Comparison of ENCODE assay signal across 26 cellular contexts in the genomic region with DNA sequence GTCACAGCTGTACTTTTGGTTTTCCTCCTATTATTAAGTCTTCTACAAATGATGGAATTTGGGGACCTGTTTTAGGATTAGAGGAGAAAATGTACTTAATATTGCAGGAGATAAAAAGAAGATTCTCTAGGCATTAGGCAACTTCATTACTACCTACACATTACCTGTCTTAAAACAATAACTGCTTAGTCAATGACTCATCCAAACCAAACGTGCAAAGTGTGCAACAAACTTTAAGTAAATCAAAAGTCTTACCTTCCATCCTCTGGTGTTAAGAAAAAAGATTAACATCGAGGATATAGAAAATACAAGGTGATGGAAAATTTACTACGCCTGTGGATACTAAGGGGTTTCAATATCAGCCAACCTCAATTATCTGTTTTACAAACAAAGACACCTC.
"Had no signal": no experiment of that assay in that cellular context is flagged by ENCODE, and none has a peak within 500 bp of the region (broad histone marks: within the 10 kb centered on the region; RNA-seq: fewer than 3 reads in every experiment).

No MANE protein-coding gene starts in this region.

- H3K27me3 Mint-ChIP-seq: naive thymus-derived CD4-positive, alpha-beta T cell; stimulated activated naive B cell treated with anti-CD40 and anti-IgM and Interleukin-4, amounts not matched to agents 10 μg/mL and 1 μg/mL and 100 μg/mL, for 72 hours; stimulated activated naive CD8-positive, alpha-beta T cell treated with anti-CD3 and anti-CD28 coated beads, Interleukin-15, Interleukin-2, amounts not matched to agents 100 ng/mL and 50 ng/mL, for 24 hours; type B pancreatic cell had no signal

- H3K4me3 Mint-ChIP-seq: naive thymus-derived CD4-positive, alpha-beta T cell; natural killer cell; nephron; neural progenitor cell; stimulated activated effector memory CD8-positive, alpha-beta T cell treated with anti-CD3 and anti-CD28 coated beads, Interleukin-12 subunit alpha, Interleukin-12 subunit beta, amount 100 ng/mL, for 72 hours; stimulated activated naive B cell treated with anti-CD40 and anti-IgM and Interleukin-4, amounts not matched to agents 10 μg/mL and 1 μg/mL and 100 μg/mL, for 72 hours; stimulated activated naive CD8-positive, alpha-beta T cell treated with anti-CD3 and anti-CD28 coated beads, Interleukin-15, Interleukin-2, amounts not matched to agents 100 ng/mL and 50 ng/mL, for 24 hours; type B pancreatic cell had no signal

- H3K36me3 Mint-ChIP-seq: naive thymus-derived CD4-positive, alpha-beta T cell; natural killer cell; neural progenitor cell; stimulated activated effector memory CD8-positive, alpha-beta T cell treated with anti-CD3 and anti-CD28 coated beads, Interleukin-12 subunit alpha, Interleukin-12 subunit beta, amount 100 ng/mL, for 72 hours; stimulated activated naive B cell treated with anti-CD40 and anti-IgM and Interleukin-4, amounts not matched to agents 10 μg/mL and 1 μg/mL and 100 μg/mL, for 72 hours; type B pancreatic cell had no signal

- H3K4me3 ChIP-seq: neural progenitor cell, pancreas, prostate gland, right lobe of liver, sigmoid colon, stomach, thoracic aorta, thyroid gland, tibial nerve, upper lobe of right lung had no signal

- ATAC-seq: naive thymus-derived CD4-positive, alpha-beta T cell; natural killer cell; pancreas; right cardiac atrium; stimulated activated effector memory CD8-positive, alpha-beta T cell treated with anti-CD3 and anti-CD28 coated beads, Interleukin-12 subunit alpha, Interleukin-12 subunit beta, amount 100 ng/mL, for 72 hours; stimulated activated naive B cell treated with anti-CD40 and anti-IgM and Interleukin-4, amounts not matched to agents 10 μg/mL and 1 μg/mL and 100 μg/mL, for 72 hours; upper lobe of right lung had no signal

- H3K4me1 ChIP-seq: neural progenitor cell, prostate gland, sigmoid colon, stomach, thyroid gland, tibial nerve, upper lobe of right lung had no signal

- H3K9me3 Mint-ChIP-seq: nephron; neural progenitor cell; stimulated activated naive B cell treated with anti-CD40 and anti-IgM and Interleukin-4, amounts not matched to agents 10 μg/mL and 1 μg/mL and 100 μg/mL, for 72 hours; stimulated activated naive CD8-positive, alpha-beta T cell treated with anti-CD3 and anti-CD28 coated beads, Interleukin-15, Interleukin-2, amounts not matched to agents 100 ng/mL and 50 ng/mL, for 24 hours; type B pancreatic cell had no signal

- H3K36me3 ChIP-seq: neural progenitor cell, pancreas, prostate gland, right lobe of liver, sigmoid colon, stomach, thoracic aorta, thyroid gland, tibial nerve, upper lobe of right lung had no signal

- H3K4me1 Mint-ChIP-seq: naive thymus-derived CD4-positive, alpha-beta T cell; natural killer cell; nephron; neural progenitor cell; stimulated activated effector memory CD8-positive, alpha-beta T cell treated with anti-CD3 and anti-CD28 coated beads, Interleukin-12 subunit alpha, Interleukin-12 subunit beta, amount 100 ng/mL, for 72 hours had no signal

- H3K9me3 ChIP-seq: pancreas, prostate gland, right lobe of liver, sigmoid colon, stomach, thoracic aorta, thyroid gland, tibial nerve, upper lobe of right lung had no signal

- DNase-seq: naive thymus-derived CD4-positive, alpha-beta T cell; natural killer cell; occipital lobe; pancreas; right cardiac atrium; right lobe of liver; sigmoid colon; small intestine; stimulated activated CD4-positive, alpha-beta T cell treated with anti-CD3 and anti-CD28 coated beads, Interleukin-15, amount 100 ng/mL, for 24 hours; stimulated activated CD4-positive, alpha-beta T cell treated with anti-CD3 and anti-CD28 coated beads, Interleukin-2, amount 100 ng/mL, for 24 hours; stimulated activated CD4-positive, alpha-beta T cell treated with anti-CD3 and anti-CD28 coated beads, Interleukin-2, amount 100 ng/mL, for 48 hours; stimulated activated CD4-positive, alpha-beta T cell treated with anti-CD3 and anti-CD28 coated beads, Interleukin-4, amount 100 ng/mL, for 24 hours; stimulated activated naive B cell treated with anti-CD40 and anti-IgM and Interleukin-4, amounts not matched to agents 10 μg/mL and 1 μg/mL and 100 μg/mL, for 72 hours; stimulated activated naive CD4-positive, alpha-beta T cell treated with Interleukin-2 at 50 U/mL for 16 hours; stomach; thyroid gland; upper lobe of right lung had no signal

- H3K27ac Mint-ChIP-seq: naive thymus-derived CD4-positive, alpha-beta T cell; natural killer cell; nephron; neural progenitor cell; stimulated activated effector memory CD8-positive, alpha-beta T cell treated with anti-CD3 and anti-CD28 coated beads, Interleukin-12 subunit alpha, Interleukin-12 subunit beta, amount 100 ng/mL, for 72 hours; stimulated activated naive B cell treated with anti-CD40 and anti-IgM and Interleukin-4, amounts not matched to agents 10 μg/mL and 1 μg/mL and 100 μg/mL, for 72 hours; stimulated activated naive CD8-positive, alpha-beta T cell treated with anti-CD3 and anti-CD28 coated beads, Interleukin-15, Interleukin-2, amounts not matched to agents 100 ng/mL and 50 ng/mL, for 24 hours; type B pancreatic cell had no signal

- H3K27ac ChIP-seq: neural progenitor cell, pancreas, prostate gland, right lobe of liver, sigmoid colon, stomach, thoracic aorta, thyroid gland, tibial nerve, upper lobe of right lung had no signal

- H3K27me3 ChIP-seq: neural progenitor cell, pancreas, right lobe of liver, sigmoid colon, stomach, thyroid gland, tibial nerve, upper lobe of right lung had no signal

- FAIRE-seq: pancreas, small intestine, urothelium cell line had no signal
